In the genomic region with DNA sequence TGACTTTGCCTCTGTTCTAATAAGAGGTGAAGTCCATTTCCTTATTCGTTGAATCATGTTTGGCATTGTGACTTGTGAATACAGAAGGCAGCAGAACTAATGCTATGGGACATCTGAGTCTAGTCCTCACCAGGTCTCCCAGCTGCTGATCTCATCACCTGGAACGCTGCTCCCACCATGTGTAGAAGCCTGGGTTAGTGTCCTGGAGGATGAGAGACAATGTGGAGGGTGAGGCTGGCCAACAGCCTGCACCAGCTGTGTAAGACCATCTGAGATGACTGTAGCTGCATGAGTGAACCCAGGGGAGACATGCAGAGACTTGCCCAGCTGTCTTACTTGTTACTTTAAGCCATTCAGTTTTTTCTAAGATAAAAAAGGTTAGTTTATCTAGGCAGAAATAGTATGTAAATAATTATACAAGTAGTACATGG, we compare ENCODE assay signal across 8 cellular contexts.
DNase-seq lines count a peak whose midpoint lies in the region; ATAC-seq and TF ChIP-seq lines count a peak whose summit lies in the region.

No MANE protein-coding gene starts in this region.

- H3K36me3 ChIP-seq in brain microvascular endothelial cell (replicated peaks), result no peaks in the 10 kb centered on the region

- H3K27me3 ChIP-seq in brain microvascular endothelial cell (replicated peaks), result peaks cover 3% of the 10 kb centered on the region

- peak; percentile 49 for TF ChIP-seq POLR2A in GM19099 (IDR thresholded peaks at IDR 0.05; ENCODE audit: extremely low read depth, insufficient read length, low read depth)

- in situ Hi-C loops in brain microvascular endothelial cell (cut with HindIII; ENCODE audit: low pct_ligation_motif_present, low sequenced_read_pairs), result no loop called here

- H3K27ac ChIP-seq in brain microvascular endothelial cell, result no peak overlapping the region

- DNase-seq in AG08396 (ENCODE audit: low spot score), result peak; percentile 47
- peak; percentile 31 for DNase-seq in fibroblast of mammary gland (ENCODE audit: low read depth)
- DNase-seq in stimulated activated CD4-positive, alpha-beta T cell treated with anti-CD3 and anti-CD28 coated beads, Interleukin-15, amount 100 ng/mL, for 24 hours, result no peak
- DNase-seq in NCI-H748 treated with DMSO at 0.1 percent for 48 hours (lab: John Stamatoyannopoulos, UW), result no peak
- no peak for DNase-seq in brain microvascular endothelial cell
- no peak for DNase-seq in activated naive CD4-positive, alpha-beta T cell treated with anti-CD3 and anti-CD28 coated beads, Interleukin-2, amount 50 U/mL, for 16 hours

- TF ChIP-seq CTCF in fibroblast of mammary gland (conservative IDR thresholded peaks at IDR 0.05; ENCODE audit: control insufficient read depth, insufficient read depth, low read depth, low read length) (no peak), brain microvascular endothelial cell (IDR thresholded peaks at IDR 0.05; ENCODE audit: low read depth, low read length, missing control alignments) (no peak)

- ATAC-seq in HG03469 (IDR thresholded peaks at IDR 0.05; ENCODE audit: unreplicated experiment), result peak; percentile 30

- H3K4me3 ChIP-seq in fibroblast of mammary gland (ENCODE audit: control insufficient read depth, low read depth, low read length) (no peak overlapping the region), brain microvascular endothelial cell (ENCODE audit: low read depth, low read length) (no peak overlapping the region)

Comparison
In these comparisons a context has a peak if more than half of its experiments do, and no peak if none do; other contexts are left out.
1. DNase-seq: peak in AG08396 (single experiment) and fibroblast of mammary gland (single experiment); none in stimulated activated CD4-positive, alpha-beta T cell treated with anti-CD3 and anti-CD28 coated beads, Interleukin-15, amount 100 ng/mL, for 24 hours (single experiment), NCI-H748 treated with DMSO at 0.1 percent for 48 hours (single experiment), brain microvascular endothelial cell (single experiment) and activated naive CD4-positive, alpha-beta T cell treated with anti-CD3 and anti-CD28 coated beads, Interleukin-2, amount 50 U/mL, for 16 hours (single experiment).